Comparison of ENCODE assay signal across 1 cellular context in genomic region chr5:76761118-76761517, GRCh38. TPM values are rescaled to one million over a fixed set of nuclear protein-coding genes. Genes with fewer than 3 reads are reported as not detected.
"Had no signal": no experiment of that assay in that cellular context is flagged by ENCODE, and none has a peak within 500 bp of the region (broad histone marks: within the 10 kb centered on the region; RNA-seq: fewer than 3 reads in every experiment).

No MANE protein-coding gene starts in this region.

RNA-seq across cellular contexts. Expression of gene F2RL1, which starts 57.7 kb away (rescaled TPM):
- total RNA-seq: cardiac muscle cell had no signal
